15 cellular contexts compared by ENCODE assay signal in genomic region chr6:144736763-144737162, GRCh38.
"Had no signal": no experiment of that assay in that cellular context is flagged by ENCODE, and none has a peak within 500 bp of the region (broad histone marks: within the 10 kb centered on the region; RNA-seq: fewer than 3 reads in every experiment).

No MANE protein-coding gene starts in this region.

- H3K27ac ChIP-seq: body of pancreas, psoas muscle, testis, upper lobe of right lung had no signal

- H3K4me3 ChIP-seq: body of pancreas, psoas muscle, testis, upper lobe of right lung had no signal

- DNase-seq: activated CD4-positive, alpha-beta T cell treated with anti-CD3 and anti-CD28 coated beads, Interleukin-2, amount 50 U/mL, for 1 hour; activated naive CD4-positive, alpha-beta T cell treated with anti-CD3 and anti-CD28 coated beads, Interleukin-2, amount 50 U/mL, for 16 hours; activated T-cell treated with anti-CD3 and anti-CD28 coated beads for 4 hours; amniotic stem cell; body of pancreas; cerebellar nuclear complex; dermis blood vessel endothelial cell; naive B cell; occipital lobe; psoas muscle; stimulated activated CD4-positive, alpha-beta T cell treated with anti-CD3 and anti-CD28 coated beads, Interleukin-4, amount 100 ng/mL, for 24 hours; stimulated activated naive CD8-positive, alpha-beta T cell treated with anti-CD3 and anti-CD28 coated beads, Interleukin-15, amount 100 ng/mL, for 72 hours; testis; upper lobe of right lung had no signal

- H3K9me3 Mint-ChIP-seq: activated T-helper 17 cell treated with anti-CD3 and anti-CD28 coated beads, Interleukin-2, amount 50 U/mL, for 72 hours; naive B cell; stimulated activated naive CD8-positive, alpha-beta T cell treated with anti-CD3 and anti-CD28 coated beads, Interleukin-15, amount 100 ng/mL, for 72 hours had no signal

- H3K4me1 Mint-ChIP-seq: activated T-helper 17 cell treated with anti-CD3 and anti-CD28 coated beads, Interleukin-2, amount 50 U/mL, for 72 hours; stimulated activated naive CD8-positive, alpha-beta T cell treated with anti-CD3 and anti-CD28 coated beads, Interleukin-15, amount 100 ng/mL, for 72 hours had no signal

- H3K27me3 Mint-ChIP-seq: activated T-helper 17 cell treated with anti-CD3 and anti-CD28 coated beads, Interleukin-2, amount 50 U/mL, for 72 hours; naive B cell; stimulated activated naive CD8-positive, alpha-beta T cell treated with anti-CD3 and anti-CD28 coated beads, Interleukin-15, amount 100 ng/mL, for 72 hours had no signal

- H3K4me1 ChIP-seq: psoas muscle, testis, upper lobe of right lung had no signal

- H3K9me3 ChIP-seq: body of pancreas, psoas muscle, testis, upper lobe of right lung had no signal

- H3K4me3 Mint-ChIP-seq: activated T-helper 17 cell treated with anti-CD3 and anti-CD28 coated beads, Interleukin-2, amount 50 U/mL, for 72 hours; naive B cell; stimulated activated naive CD8-positive, alpha-beta T cell treated with anti-CD3 and anti-CD28 coated beads, Interleukin-15, amount 100 ng/mL, for 72 hours had no signal

- H3K27me3 ChIP-seq: body of pancreas, testis, upper lobe of right lung had no signal

- ATAC-seq: activated T-helper 17 cell treated with anti-CD3 and anti-CD28 coated beads, Interleukin-2, amount 50 U/mL, for 72 hours; body of pancreas; psoas muscle; stimulated activated naive CD8-positive, alpha-beta T cell treated with anti-CD3 and anti-CD28 coated beads, Interleukin-15, amount 100 ng/mL, for 72 hours; upper lobe of right lung had no signal

- H3K27ac Mint-ChIP-seq: activated T-helper 17 cell treated with anti-CD3 and anti-CD28 coated beads, Interleukin-2, amount 50 U/mL, for 72 hours; stimulated activated naive CD8-positive, alpha-beta T cell treated with anti-CD3 and anti-CD28 coated beads, Interleukin-15, amount 100 ng/mL, for 72 hours had no signal
